In the genomic region with DNA sequence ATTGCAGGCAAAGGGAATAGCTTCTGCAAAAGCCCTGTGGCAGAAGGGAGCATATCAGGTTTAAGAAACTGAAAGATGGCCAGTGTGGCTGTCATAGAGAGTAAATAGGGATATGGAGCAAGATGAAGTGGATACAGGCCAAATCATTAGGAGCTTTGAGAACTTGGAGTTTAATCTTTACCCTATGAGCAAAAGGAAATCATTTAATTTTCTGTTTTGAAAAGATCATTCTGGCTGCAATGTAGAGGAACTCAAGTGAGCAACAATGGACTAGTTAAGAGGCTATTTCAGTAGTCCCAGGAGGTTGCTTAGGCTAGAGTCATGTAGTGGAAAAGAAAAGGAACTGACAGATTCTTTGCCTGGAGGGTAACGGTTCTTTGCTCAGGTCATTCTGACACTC, we compare ENCODE assay signal across 1 cellular context.
TF ChIP-seq lines count a peak whose summit lies in the region.

No MANE protein-coding gene starts in this region.

TF ChIP-seq in HEK293, 187 proteins besides CTCF, POLR2A, EP300 and RAD21 (continued from another document):
- TF ChIP-seq ZNF561 (tag by site-specific recombination; IDR thresholded peaks at IDR 0.05; ENCODE audit: borderline replicate concordance) (no peak), BCL11B (tag by site-specific recombination; IDR thresholded peaks at IDR 0.05; ENCODE audit: low read depth) (no peak), WT1 (tag by site-specific recombination; IDR thresholded peaks at IDR 0.05) (no peak), ZNF544 (tag by site-specific recombination; IDR thresholded peaks at IDR 0.05) (no peak), ZIC2 (tag by site-specific recombination; IDR thresholded peaks at IDR 0.05) (no peak), ZNF175 (tag by site-specific recombination; IDR thresholded peaks at IDR 0.05) (no peak), FEZF1 (tag by site-specific recombination; IDR thresholded peaks at IDR 0.05) (peak; percentile 36; the same call in 1 of the 2 replicates), ZNF114 (tag by site-specific recombination; IDR thresholded peaks at IDR 0.05) (no peak), ZNF362 (tag by site-specific recombination; IDR thresholded peaks at IDR 0.05) (no peak), ZFP3 (tag by site-specific recombination; IDR thresholded peaks at IDR 0.05; ENCODE audit: low read depth) (no peak), ZNF155 (tag by site-specific recombination; IDR thresholded peaks at IDR 0.05) (no peak), ZNF473 (tag by site-specific recombination; IDR thresholded peaks at IDR 0.05) (no peak), ZNF623 (tag by site-specific recombination; IDR thresholded peaks at IDR 0.05) (peak; percentile 16; the same call in 1 of the 2 replicates)
